In genomic region chr1:117652421-117652820, GRCh38 we compare ENCODE assay signal across 2 cellular contexts.
TF ChIP-seq lines count a peak whose summit lies in the region.

No MANE protein-coding gene starts in this region.

TF ChIP-seq in SK-N-SH, 30 proteins besides CTCF, POLR2A, EP300 and RAD21 (continued from another document):
- TF ChIP-seq PBX3 (IDR thresholded peaks at IDR 0.05), result peak; percentile 34; the same call in 1 of the 2 replicates

TF ChIP-seq in SK-N-SH treated with all-trans-retinoic acid at 6 μM for 48 hours, 23 proteins besides CTCF, POLR2A, EP300 and RAD21 (continued from another document):
- TF ChIP-seq PATZ1 (CRISPR knock-in tag; IDR thresholded peaks at IDR 0.05; ENCODE audit: borderline replicate concordance), result no peak
- TF ChIP-seq CSRNP3 (CRISPR knock-in tag; IDR thresholded peaks at IDR 0.05), result no peak
- TF ChIP-seq ZNF70 (CRISPR knock-in tag; IDR thresholded peaks at IDR 0.05), result no peak
- no peak for TF ChIP-seq ISL1 (CRISPR knock-in tag; IDR thresholded peaks at IDR 0.05)
- no peak for TF ChIP-seq TOX (CRISPR knock-in tag; IDR thresholded peaks at IDR 0.05; ENCODE audit: borderline replicate concordance)
